In genomic region chr6:37171141-37171969, GRCh38 we compare ENCODE assay signal across 8 cellular contexts. TPM values are rescaled to one million over a fixed set of nuclear protein-coding genes. Genes with fewer than 3 reads are reported as not detected.
DNase-seq lines count a peak whose midpoint lies in the region; ATAC-seq and TF ChIP-seq lines count a peak whose summit lies in the region.

No MANE protein-coding gene starts in this region.

- peaks cover 21% of the 10 kb centered on the region for H3K36me3 Mint-ChIP-seq in T-helper 17 cell (ENCODE audit: low read depth)

- H3K27ac Mint-ChIP-seq in T-helper 17 cell = peak overlapping the region; percentile 99

- H3K9me3 ChIP-seq in T-helper 17 cell (ENCODE audit: control insufficient read depth, low read length, poor library complexity, severe bottlenecking) = no peaks in the 10 kb centered on the region

- peak overlapping the region; percentile 96 for H3K4me3 Mint-ChIP-seq in T-helper 17 cell

- no peaks in the 10 kb centered on the region for H3K27me3 ChIP-seq in H7 (ENCODE audit: control insufficient read depth, insufficient read depth, low read length)

- no peak for ATAC-seq in T-helper 17 cell
- ATAC-seq in left lobe of liver = peak; percentile 50
- no peak for ATAC-seq in HG03135 (IDR thresholded peaks at IDR 0.05; ENCODE audit: unreplicated experiment)
- ATAC-seq in GM18520 (IDR thresholded peaks at IDR 0.05; ENCODE audit: unreplicated experiment) = no peak

- no peak for TF ChIP-seq CTCF in AG04449 (IDR thresholded peaks at IDR 0.05; ENCODE audit: insufficient read depth, low read length, missing control alignments)

- peaks cover 35% of the 10 kb centered on the region for H3K36me3 ChIP-seq in H7 (replicated peaks; ENCODE audit: control insufficient read depth, insufficient read depth, low read length)

- peaks cover 54% of the 10 kb centered on the region for H3K4me1 Mint-ChIP-seq in T-helper 17 cell

- H3K27me3 Mint-ChIP-seq in T-helper 17 cell = no peaks in the 10 kb centered on the region

- DNase-seq in AG04449 (ENCODE audit: low read depth, low spot score) (no peak), H7 (peak; percentile 48), T-helper 17 cell (peak in 2 of 3 donors; percentile 16 to 24), cerebellum (ENCODE audit: low spot score) (peak; percentile 50), left lobe of liver (ENCODE audit: low spot score) (peak; percentile 82)
- DNase-seq in stimulated activated CD4-positive, alpha-beta T cell treated with anti-CD3 and anti-CD28 coated beads, Interleukin-4, amount 100 ng/mL, for 4 hours = peak; percentile 23 to 37

- CTCF ChIA-PET in AG04449 (lab: Yijun Ruan, JAX) = interaction anchor here (0.8 to 16.6 kb wide), 30 partner anchors 10 to 383 kb away, joined by 3 to 522 read pairs (median 6); no protein-coding TSS in a partner anchor

- H3K4me3 ChIP-seq in AG04449 (ENCODE audit: low read depth, low read length) = peak overlapping the region; percentile 96
- peak overlapping the region; percentile 100 for H3K4me3 ChIP-seq in H7 (ENCODE audit: insufficient read depth, low read depth, low read length)

- POLR2A ChIA-PET in AG04449 (lab: Yijun Ruan, JAX) = interaction anchor here (0.6 to 2.9 kb wide), 8 partner anchors 29 to 120 kb away, joined by 3 to 11 read pairs (median 4); no protein-coding TSS in a partner anchor

RNA-seq across cellular contexts. Expression of gene PIM1, which starts 1.4 kb away (rescaled TPM):
- 89.7 and 93.6 TPM in 2 replicates for total RNA-seq in H7 (2014; rRNA removed; shearing (Covaris generic))
- total RNA-seq in T-helper 17 cell (100 to 1,000 TPM; 210 to 310 TPM), cerebellum (10.6 TPM), left lobe of liver (5.7 TPM)
